Comparison of ENCODE assay signal across 1 cellular context in genomic region chr3:187022403-187023029, GRCh38.
TF ChIP-seq lines count a peak whose summit lies in the region.

No MANE protein-coding gene starts in this region.

TF ChIP-seq in K562, 482 proteins besides CTCF, POLR2A, EP300 and RAD21 (continued from another document and continues in another):
- TF ChIP-seq RERE (CRISPR knock-in tag; IDR thresholded peaks at IDR 0.05; ENCODE audit: borderline replicate concordance) (no peak), MITF (IDR thresholded peaks at IDR 0.05) (peak; percentile 69; the same call in 1 of the 2 replicates), UBTF (IDR thresholded peaks at IDR 0.05; ENCODE audit: borderline replicate concordance in 1 of 2, low read depth in 2 of 2, low read length in 2 of 2) (0 out of 4 replicates have a peak, but pooled peaks of 1 of the 2 experiments have one; percentile 34), ZBTB2 (IDR thresholded peaks at IDR 0.05) (peak; percentile 82; the same call in 1 of the 2 replicates), ZBTB7A (IDR thresholded peaks at IDR 0.05; ENCODE audit: borderline replicate concordance, control insufficient read depth, low read depth, low read length) (no peak), ZNF311 (CRISPR knock-in tag; IDR thresholded peaks at IDR 0.05) (0 out of 2 replicates have a peak, but pooled peaks have one; percentile 20), PML (IDR thresholded peaks at IDR 0.05; ENCODE audit: low read length) (peak; percentile 98), KAT7 (CRISPR knock-in tag; IDR thresholded peaks at IDR 0.05; ENCODE audit: borderline replicate concordance) (peak; percentile 48; the same call in 1 of the 2 replicates), PBX2 (CRISPR knock-in tag; IDR thresholded peaks at IDR 0.05; ENCODE audit: low read depth) (no peak), PBX2 (tag; conservative IDR thresholded peaks at IDR 0.05; ENCODE audit: low read depth) (0 out of 2 replicates have a peak, but pooled peaks have one; percentile 17), MNT (conservative IDR thresholded peaks at IDR 0.05) (peak in 1 of 2 experiments; percentile 44; a peak in 1 of 4 replicates), MBD2 (IDR thresholded peaks at IDR 0.05; ENCODE audit: borderline replicate concordance, low read depth) (peak; percentile 89), E2F5 (CRISPR knock-in tag; IDR thresholded peaks at IDR 0.05) (no peak), MEIS2 (IDR thresholded peaks at IDR 0.05; ENCODE audit: partially characterized antibody) (peak; percentile 33), HDAC3 (IDR thresholded peaks at IDR 0.05; ENCODE audit: borderline replicate concordance, partially characterized antibody) (peak; percentile 92), ZNF431 (CRISPR knock-in tag; IDR thresholded peaks at IDR 0.05) (no peak), ZNF780A (CRISPR knock-in tag; IDR thresholded peaks at IDR 0.05) (no peak), ETV5 (CRISPR knock-in tag; IDR thresholded peaks at IDR 0.05; ENCODE audit: low read depth) (0 out of 2 replicates have a peak, but pooled peaks have one; percentile 65), NUFIP1 (IDR thresholded peaks at IDR 0.05; ENCODE audit: partially characterized antibody) (no peak), SMAD1 (IDR thresholded peaks at IDR 0.05; ENCODE audit: low read depth, low read length, partially characterized antibody) (peak; percentile 90), ZNF644 (tag; IDR thresholded peaks at IDR 0.05; ENCODE audit: low read depth) (peak; percentile 78), ILF3 (IDR thresholded peaks at IDR 0.05; ENCODE audit: borderline replicate concordance) (peak; percentile 84; the same call in 1 of the 2 replicates), LEF1 (IDR thresholded peaks at IDR 0.05) (peak; percentile 96), MTF1 (CRISPR knock-in tag; IDR thresholded peaks at IDR 0.05; ENCODE audit: borderline replicate concordance) (no peak), FUS (optimal IDR thresholded peaks at IDR 0.05; ENCODE audit: low read depth, low read length) (no peak), ZFX (CRISPR knock-in tag; IDR thresholded peaks at IDR 0.05) (peak; percentile 54; the same call in 1 of the 2 replicates), ATF7 (IDR thresholded peaks at IDR 0.05) (peak; percentile 53; the same call in 1 of the 2 replicates), THRAP3 (IDR thresholded peaks at IDR 0.05; ENCODE audit: borderline replicate concordance) (no peak), NCOA1 (IDR thresholded peaks at IDR 0.05; ENCODE audit: low read depth) (peak; percentile 89; the same call in 1 of the 2 replicates), LCOR (CRISPR knock-in tag; IDR thresholded peaks at IDR 0.05) (peak; percentile 86), ZNF589 (CRISPR knock-in tag; IDR thresholded peaks at IDR 0.05; ENCODE audit: low read depth) (peak; percentile 68; the same call in 1 of the 2 replicates), ZBTB9 (CRISPR knock-in tag; IDR thresholded peaks at IDR 0.05) (peak; percentile 79; the same call in 1 of the 2 replicates), ZZZ3 (IDR thresholded peaks at IDR 0.05) (no peak), MTA3 (IDR thresholded peaks at IDR 0.05; ENCODE audit: borderline replicate concordance) (peak; percentile 85; the same call in 1 of the 2 replicates), ZNF24 (IDR thresholded peaks at IDR 0.05) (peak; percentile 55; the same call in 1 of the 2 replicates), MLLT1 (IDR thresholded peaks at IDR 0.05) (no peak), ZNF766 (CRISPR knock-in tag; conservative IDR thresholded peaks at IDR 0.05) (peak; percentile 90; the same call in 1 of the 2 replicates), ZNF639 (CRISPR knock-in tag; conservative IDR thresholded peaks at IDR 0.05 in 1 of 2, IDR thresholded peaks at IDR 0.05 in 1 of 2) (peak in 1 of 2 experiments; percentile 86; a peak in 2 of 4 replicates)
